Comparison of ENCODE assay signal across 10 cellular contexts in the genomic region with DNA sequence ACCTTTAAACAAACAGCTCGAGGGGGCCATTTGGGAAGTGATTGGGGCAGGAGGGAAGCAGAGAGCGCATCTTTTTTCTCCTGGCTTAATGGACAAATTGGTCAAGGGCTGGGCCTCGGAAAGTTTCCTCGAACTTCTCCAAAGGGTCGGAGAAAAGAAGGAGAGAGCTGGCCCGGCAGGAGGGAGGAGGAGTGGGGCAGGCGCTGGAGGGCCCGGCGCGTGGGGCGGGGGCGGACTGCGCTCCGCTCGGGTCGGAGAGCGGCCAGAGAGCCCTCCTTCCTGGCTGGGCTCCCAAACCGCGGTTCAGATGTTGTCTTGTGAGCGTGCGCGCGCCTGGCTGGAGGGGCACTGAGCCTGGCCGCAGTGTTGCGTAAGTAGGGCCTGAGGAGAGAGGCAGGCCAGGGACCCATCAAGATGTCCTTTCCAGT. TPM values are rescaled to one million over a fixed set of nuclear protein-coding genes. Genes with fewer than 3 reads are reported as not detected.
DNase-seq lines count a peak whose midpoint lies in the region; ATAC-seq, FAIRE-seq and TF ChIP-seq lines count a peak whose summit lies in the region.
"Had no signal": no experiment of that assay in that cellular context is flagged by ENCODE, and none has a peak within 500 bp of the region (broad histone marks: within the 10 kb centered on the region; RNA-seq: fewer than 3 reads in every experiment).

No MANE protein-coding gene starts in this region.

- TF ChIP-seq POLR2A in A549 (IDR thresholded peaks at IDR 0.05; ENCODE audit: low read length): no peak

- 69% methylated on average over 23 of the region's 25 CpGs for WGBS in A549 (ENCODE audit: missing lambda C conversion rate)

- H3K4me2 ChIP-seq in A549: peak overlapping the region; percentile 100; the same call in 2 of the 3 replicates

- H3K4me3 ChIP-seq in A549 (peak overlapping the region; percentile 60; the same call in 1 of the 3 replicates), fibroblast of pulmonary artery (replicated peaks; ENCODE audit: low read depth, low read length) (peak overlapping the region; percentile 94), mucosa of stomach (ENCODE audit: low read length) (no peak overlapping the region)

- H3K9me3 ChIP-seq in A549 (no peaks in the 10 kb centered on the region), mucosa of stomach (ENCODE audit: control insufficient read depth, low read length) (no peaks in the 10 kb centered on the region)

- no peak for FAIRE-seq in A549 (lab: Jason Lieb, UNC)

- no peaks in the 10 kb centered on the region for H3K36me3 ChIP-seq in mucosa of stomach (ENCODE audit: control insufficient read depth, insufficient read depth, low read length)

- H3K9ac ChIP-seq in mucosa of stomach (ENCODE audit: low read length): peak overlapping the region; percentile 35

- ATAC-seq in A549: no peak
- ATAC-seq in GM19463 (IDR thresholded peaks at IDR 0.05; ENCODE audit: unreplicated experiment): no peak
- no peak for ATAC-seq in GM21515 (IDR thresholded peaks at IDR 0.05; ENCODE audit: unreplicated experiment)
- no peak for ATAC-seq in GM21447 (IDR thresholded peaks at IDR 0.05; ENCODE audit: unreplicated experiment)

- DNase-seq in A549 (ENCODE audit: low read depth in 1 of 2, low spot score in 1 of 2) (no peak), fibroblast of pulmonary artery (ENCODE audit: low read depth) (peak; percentile 95)
- no peak for DNase-seq in effector CD8-positive, alpha-beta T cell (lab: John Stamatoyannopoulos, UW)
- DNase-seq: DMS153, NCI-H2029 treated with DMSO at 0.1 percent for 48 hours had no signal

- POLR2A ChIA-PET in A549 (lab: Yijun Ruan, JAX): interaction anchor here (1.0 kb wide), 1 partner anchor 9 kb away, joined by 4 read pairs; no protein-coding TSS in a partner anchor

- TF ChIP-seq RAD21 in A549 (conservative IDR thresholded peaks at IDR 0.05 in 1 of 2, IDR thresholded peaks at IDR 0.05 in 1 of 2): no peak

- H3K27me3 ChIP-seq in mucosa of stomach (ENCODE audit: control insufficient read depth, insufficient read depth, low read length): peaks cover 19% of the 10 kb centered on the region

- no peak for TF ChIP-seq EP300 in A549 (IDR thresholded peaks at IDR 0.05)

- no peak for TF ChIP-seq CTCF in A549 (IDR thresholded peaks at IDR 0.05)
- TF ChIP-seq CTCF in fibroblast of pulmonary artery (IDR thresholded peaks at IDR 0.05; ENCODE audit: low read length, missing control alignments): no peak

- no peak overlapping the region for H3K27ac ChIP-seq in A549

- H3K4me1 ChIP-seq in A549 (0 out of 3 replicates have a peak, but pooled peaks cover 3% of the 10 kb centered on the region), mucosa of stomach (ENCODE audit: control insufficient read depth, insufficient read depth, low read length) (no peaks in the 10 kb centered on the region)

- CTCF ChIA-PET in A549 (lab: Yijun Ruan, JAX): interaction anchor here (1.3 to 2.6 kb wide), 2 partner anchors 10 to 15 kb away, joined by 4 to 24 read pairs; no protein-coding TSS in a partner anchor

TF ChIP-seq in A549, 52 proteins besides CTCF, POLR2A, EP300 and RAD21:
- TF ChIP-seq SREBF2 (IDR thresholded peaks at IDR 0.05): no peak
- TF ChIP-seq CEBPB (IDR thresholded peaks at IDR 0.05): 0 out of 4 replicates have a peak, but pooled peaks of 1 of the 2 experiments have one; percentile 26

TF ChIP-seq in PFSK-1, 5 proteins besides CTCF, POLR2A, EP300 and RAD21:
- peak; percentile 50 for TF ChIP-seq FOXP2 (optimal IDR thresholded peaks at IDR 0.05; ENCODE audit: borderline replicate concordance, extremely low read depth, extremely low read length, insufficient read depth)
- no peak for TF ChIP-seq SIN3A (IDR thresholded peaks at IDR 0.05; ENCODE audit: borderline replicate concordance, insufficient read depth, low read length)
- peak; percentile 36; the same call in 1 of the 2 replicates for TF ChIP-seq POLR2AphosphoS5 (IDR thresholded peaks at IDR 0.05; ENCODE audit: low read depth, low read length)
- TF ChIP-seq REST (IDR thresholded peaks at IDR 0.05; ENCODE audit: insufficient read depth in 1 of 2, low read depth in 2 of 2, low read length in 2 of 2): no peak

RNA-seq across cellular contexts. Expression of gene MMP2, which starts 1.2 kb away (rescaled TPM):
- polyA plus RNA-seq in A549 (2011; rRNA removed) (11.8 and 16.2 TPM in 2 replicates), A549 (2017; fragmentation: RNase III; extraction: RNeasy Plus Mini Kit Qiagen cat#74134 plus additional on column Dnase treatment) (9.5 to 14.6 TPM (median 11.5 TPM) in 3 replicates)
- 5.9 and 7.6 TPM in 2 replicates for polyA plus RNA-seq in A549 (2012; cell fraction: cytosol; rRNA removed)
- polyA plus RNA-seq in A549 (2012; cell fraction: nucleus; rRNA removed): 11.8 and 13.2 TPM in 2 replicates
- polyA minus RNA-seq in A549 (2011; rRNA and poly(A)+ RNA removed): 20.7 and 26.3 TPM in 2 replicates
- polyA plus RNA-seq in PFSK-1 (2012; ENCODE audit: insufficient read length, low read depth): 258 TPM

RNA-seq across cellular contexts. Expression of gene LPCAT2, which starts 28.6 kb away (rescaled TPM):
- polyA plus RNA-seq in A549 (2011; rRNA removed) (16.3 and 17.1 TPM in 2 replicates), A549 (2017; fragmentation: RNase III; extraction: RNeasy Plus Mini Kit Qiagen cat#74134 plus additional on column Dnase treatment) (6.0 to 8.0 TPM (median 7.4 TPM) in 3 replicates)
- 2.7 and 3.3 TPM in 2 replicates for polyA plus RNA-seq in A549 (2012; cell fraction: cytosol; rRNA removed)
- 3.6 and 3.7 TPM in 2 replicates for polyA plus RNA-seq in A549 (2012; cell fraction: nucleus; rRNA removed)
- polyA minus RNA-seq in A549 (2011; rRNA and poly(A)+ RNA removed): 6.8 and 13.6 TPM in 2 replicates
- polyA plus RNA-seq in PFSK-1 (2012; ENCODE audit: insufficient read length, low read depth): 9.2 TPM
